8 cellular contexts compared by ENCODE assay signal in genomic region chr21:31872452-31873274, GRCh38. TPM values are rescaled to one million over a fixed set of nuclear protein-coding genes. Genes with fewer than 3 reads are reported as not detected.
DNase-seq lines count a peak whose midpoint lies in the region; ATAC-seq and TF ChIP-seq lines count a peak whose summit lies in the region.

Gene HUNK, plus strand, starts transcription at chr21:31873020. Its CDS starts 655 bp downstream, at chr21:31873675.

- H3K9me2 ChIP-seq in PC-9 (ENCODE audit: insufficient read depth) = no peaks in the 10 kb centered on the region

- TF ChIP-seq CTCF in gastroesophageal sphincter (IDR thresholded peaks at IDR 0.05) (no peak), PC-9 (conservative IDR thresholded peaks at IDR 0.05) (no peak)

- peaks cover 0 to 34% (median 13%) of the 10 kb centered on the region in 3 donors for H3K4me1 ChIP-seq in gastroesophageal sphincter
- H3K4me1 ChIP-seq in PC-9 (replicated peaks; ENCODE audit: insufficient read depth) = no peaks in the 10 kb centered on the region

- no peaks in the 10 kb centered on the region for H3K79me2 ChIP-seq in PC-9 (ENCODE audit: low read depth)

- DNase-seq in GM03348 (ENCODE audit: low spot score) = peak; percentile 75
- peak; percentile 32 for DNase-seq in NCI-H1417 treated with DMSO at 0.1 percent for 48 hours (lab: John Stamatoyannopoulos, UW)
- DNase-seq in activated CD8-positive, alpha-beta memory T cell treated with anti-CD3 and anti-CD28 coated beads, Interleukin-2, amount 50 U/mL, for 48 hours = peak; percentile 61
- DNase-seq in occipital lobe (lab: John Stamatoyannopoulos, UW) = peak; percentile 45
- no peak for DNase-seq in PC-9

- no peak within 1 kb of the TSS for H3K4me2 ChIP-seq in PC-9

- H3K27me3 ChIP-seq in gastroesophageal sphincter (peaks cover 55% of the 10 kb centered on the region), PC-9 (ENCODE audit: insufficient read depth, low read depth) (peaks cover 16% of the 10 kb centered on the region; the same call in 1 of the 2 replicates)

- H3K4me3 ChIP-seq in gastroesophageal sphincter (peak within 1 kb of the TSS; percentile 46 to 68), PC-9 (no peak within 1 kb of the TSS)

- no peak for TF ChIP-seq EP300 in gastroesophageal sphincter (IDR thresholded peaks at IDR 0.05)

- TF ChIP-seq POLR2A in gastroesophageal sphincter (IDR thresholded peaks at IDR 0.05) = no peak

- no peaks in the 10 kb centered on the region for H3F3A ChIP-seq in PC-9 (ENCODE audit: insufficient read depth, low read depth)

- H3K36me3 ChIP-seq in gastroesophageal sphincter (no peaks in the 10 kb centered on the region), PC-9 (ENCODE audit: low read depth) (no peaks in the 10 kb centered on the region)

- intact Hi-C loops in PC-9 (cut with micrococcal nuclease; ENCODE audit: unreplicated experiment) = no loop called here

- H3K9me3 ChIP-seq in gastroesophageal sphincter (no peaks in the 10 kb centered on the region), PC-9 (ENCODE audit: insufficient read depth, low read depth) (no peaks in the 10 kb centered on the region)

- 0% methylated on average over 4 of the region's 74 CpGs; no CpG with 5 or more reads in 1 of the 2 donors for WGBS in gastroesophageal sphincter (ENCODE audit: low coverage in 1 of 2), 2 donors

- H3K27ac ChIP-seq in gastroesophageal sphincter (peak within 1 kb of the TSS in 3 of 4 donors; percentile 4 to 77 (median 43)), PC-9 (no peak within 1 kb of the TSS)

- no TSS peak for BruUV-seq in PC-9 (replicated peaks; lab: Mats Ljungman, UMichigan)

- ATAC-seq in gastroesophageal sphincter (peak; percentile 55), GM21447 (IDR thresholded peaks at IDR 0.05; ENCODE audit: unreplicated experiment) (no peak), HG03280 (IDR thresholded peaks at IDR 0.05; ENCODE audit: unreplicated experiment) (no peak)

- POLR2A ChIA-PET in PC-9 (lab: Charles Lee; ENCODE audit: unreplicated experiment) = no interaction called here

- no peaks in the 10 kb centered on the region for H4K20me1 ChIP-seq in PC-9 (ENCODE audit: insufficient read depth)

- no peak within 1 kb of the TSS for H2AFZ ChIP-seq in PC-9

- CTCF ChIA-PET in PC-9 (lab: Charles Lee) = no interaction called here

RNA-seq across cellular contexts. Expression of gene HUNK, which starts in this region (rescaled TPM):
- total RNA-seq in gastroesophageal sphincter (1 to 10 TPM in 2 of 4 donors, under 1 TPM in 2; 0.47 to 1.7 (median 0.81) TPM), occipital lobe (9.4 TPM), PC-9 (2021) (not detected in 2 replicates)

Comparison
In these comparisons a context has a peak if more than half of its experiments do, and no peak if none do; other contexts are left out.
1. DNase-seq: peak in GM03348 (single experiment), NCI-H1417 treated with DMSO at 0.1 percent for 48 hours (single experiment), activated CD8-positive, alpha-beta memory T cell treated with anti-CD3 and anti-CD28 coated beads, Interleukin-2, amount 50 U/mL, for 48 hours (single experiment) and occipital lobe (single experiment); none in PC-9 (0 of 2).